ENCODE assay signal across 29 cellular contexts in genomic region chr7:7306231-7306630, GRCh38.
"Had no signal": no experiment of that assay in that cellular context is flagged by ENCODE, and none has a peak within 500 bp of the region (broad histone marks: within the 10 kb centered on the region; RNA-seq: fewer than 3 reads in every experiment).

No MANE protein-coding gene starts in this region.

- H3K4me3 Mint-ChIP-seq: activated B cell treated with CpG ODN at 0.5 μM for 24 hours; activated CD8-positive, alpha-beta T cell treated with anti-CD3 and anti-CD28 coated beads for 36 hours; activated naive CD8-positive, alpha-beta T cell; activated T-cell treated with anti-CD3 and anti-CD28 coated beads, Interleukin-2, amount 50 U/mL, for 4 hours; activated T-helper 17 cell treated with anti-CD3 and anti-CD28 coated beads, Interleukin-2, amount 50 U/mL, for 72 hours; effector memory CD8-positive, alpha-beta T cell; T-helper 1 cell treated with Interleukin-12 subunit alpha and Interleukin-12 subunit beta and Interleukin-4 antibody, amounts not matched to agents 30 μg/mL and 1 μg/mL, for 36 hours had no signal

- H3K9me3 Mint-ChIP-seq: activated B cell treated with CpG ODN at 0.5 μM for 24 hours; activated CD8-positive, alpha-beta T cell treated with anti-CD3 and anti-CD28 coated beads for 36 hours; activated T-helper 17 cell treated with anti-CD3 and anti-CD28 coated beads, Interleukin-2, amount 50 U/mL, for 72 hours; effector memory CD8-positive, alpha-beta T cell; T-helper 1 cell treated with Interleukin-12 subunit alpha and Interleukin-12 subunit beta and Interleukin-4 antibody, amounts not matched to agents 30 μg/mL and 1 μg/mL, for 36 hours had no signal

- H3K36me3 Mint-ChIP-seq: activated naive CD8-positive, alpha-beta T cell had no signal

- H3K4me1 Mint-ChIP-seq: activated B cell treated with CpG ODN at 0.5 μM for 24 hours; activated T-helper 17 cell treated with anti-CD3 and anti-CD28 coated beads, Interleukin-2, amount 50 U/mL, for 72 hours had no signal

- ATAC-seq: activated CD4-positive, CD25-positive, alpha-beta regulatory T cell treated with anti-CD3 and anti-CD28 coated beads, Interleukin-2, amount 50 U/mL, for 24 hours; activated CD8-positive, alpha-beta T cell treated with anti-CD3 and anti-CD28 coated beads for 36 hours; activated T-cell treated with anti-CD3 and anti-CD28 coated beads, Interleukin-2, amount 50 U/mL, for 4 hours; activated T-helper 17 cell treated with anti-CD3 and anti-CD28 coated beads, Interleukin-2, amount 50 U/mL, for 72 hours; effector memory CD8-positive, alpha-beta T cell; gastroesophageal sphincter; heart right ventricle had no signal

- H3K27ac Mint-ChIP-seq: activated B cell treated with CpG ODN at 0.5 μM for 24 hours; activated CD8-positive, alpha-beta T cell treated with anti-CD3 and anti-CD28 coated beads for 36 hours; activated naive CD8-positive, alpha-beta T cell; activated T-helper 17 cell treated with anti-CD3 and anti-CD28 coated beads, Interleukin-2, amount 50 U/mL, for 72 hours; effector memory CD8-positive, alpha-beta T cell; T-helper 1 cell treated with Interleukin-12 subunit alpha and Interleukin-12 subunit beta and Interleukin-4 antibody, amounts not matched to agents 30 μg/mL and 1 μg/mL, for 36 hours had no signal

- DNase-seq: activated B cell treated with CpG ODN at 0.5 μM for 24 hours; activated CD4-positive, alpha-beta T cell treated with anti-CD3 and anti-CD28 coated beads for 48 hours; activated CD4-positive, alpha-beta T cell treated with anti-CD3 and anti-CD28 coated beads, Interleukin-2, amount 50 U/mL, for 1 hour; activated CD4-positive, alpha-beta T cell treated with anti-CD3 and anti-CD28 coated beads, Interleukin-2, amount 50 U/mL, for 48 hours; activated CD8-positive, alpha-beta memory T cell treated with anti-CD3 and anti-CD28 coated beads for 24 hours; activated CD8-positive, alpha-beta T cell treated with anti-CD3 and anti-CD28 coated beads for 36 hours; activated effector memory CD4-positive, alpha-beta T cell treated with Interleukin-2 at 50 U/mL for 16 hours; activated gamma-delta T cell treated with Interleukin-2 at 50 U/mL for 16 hours; activated naive CD4-positive, alpha-beta T cell treated with anti-CD3 and anti-CD28 coated beads, Interleukin-2, amount 50 U/mL, for 16 hours; activated naive CD4-positive, alpha-beta T cell treated with Interleukin-2 at 50 U/mL for 16 hours; activated T-cell treated with anti-CD3 and anti-CD28 coated beads, Interleukin-2, amount 50 U/mL, for 4 hours; amniotic stem cell; anterior cingulate cortex; brain microvascular endothelial cell; caudate nucleus; cortex of kidney; dermis blood vessel endothelial cell; effector CD4-positive, alpha-beta T cell; effector memory CD8-positive, alpha-beta T cell; esophagus squamous epithelium; foreskin melanocyte; heart right ventricle; T1000; WERI-Rb-1 had no signal

- H3K27me3 Mint-ChIP-seq: activated B cell treated with CpG ODN at 0.5 μM for 24 hours; activated CD8-positive, alpha-beta T cell treated with anti-CD3 and anti-CD28 coated beads for 36 hours; activated naive CD8-positive, alpha-beta T cell had no signal
